Comparison of ENCODE assay signal across 8 cellular contexts in the genomic region with DNA sequence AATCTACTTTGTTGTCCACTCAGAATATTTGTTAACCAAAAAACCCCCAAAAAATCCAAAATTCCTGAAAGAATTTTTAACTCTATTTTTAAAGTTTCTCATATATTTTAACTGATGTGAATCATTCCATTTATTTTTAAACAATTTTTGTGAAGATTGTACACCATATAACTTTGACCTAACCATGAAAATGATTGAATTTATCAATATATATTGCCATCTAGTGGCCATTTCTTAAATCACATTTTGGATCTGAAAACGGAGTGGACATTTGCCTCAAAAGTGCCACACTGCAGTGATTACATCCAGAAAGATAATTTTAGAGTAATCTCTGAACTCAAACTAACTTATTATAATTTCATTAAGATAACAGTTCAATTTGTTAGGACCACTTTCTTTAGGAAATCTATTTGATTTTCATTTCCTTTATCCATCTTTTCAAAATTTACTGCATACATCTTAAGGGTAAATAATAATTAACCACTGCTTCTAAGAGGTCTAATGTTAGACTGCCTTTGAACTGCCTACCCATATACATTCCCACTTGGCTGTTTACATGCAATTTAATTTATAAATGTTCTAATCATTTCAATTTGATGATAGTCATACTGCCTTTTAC.
DNase-seq lines count a peak whose midpoint lies in the region; ATAC-seq, FAIRE-seq and TF ChIP-seq lines count a peak whose summit lies in the region.

No MANE protein-coding gene starts in this region.

- H3K4me3 ChIP-seq in heart right ventricle (no peak overlapping the region), dorsolateral prefrontal cortex (no peak overlapping the region), pancreas (no peak overlapping the region)

- WGBS in heart right ventricle, 2 donors = 3 to 5% methylated on average over 1 of the region's 1 CpG
- WGBS in pancreas, 2 donors = 0% methylated on average over 1 of the region's 1 CpG

- H3K27me3 ChIP-seq in heart right ventricle (no peaks in the 10 kb centered on the region), dorsolateral prefrontal cortex (peaks cover 0 to 7% (median 0%) of the 10 kb centered on the region in 45 donors), pancreas (no peaks in the 10 kb centered on the region)

- intact Hi-C loops in heart right ventricle (cut with DNase I) (loop anchor here in 1 of 10 donors (10.0 kb wide), 1 partner anchor 543 kb away; no protein-coding TSS in a partner anchor), left ventricle myocardium superior (cut with micrococcal nuclease) (no loop called here), dorsolateral prefrontal cortex (cut with DNase I) (loop anchor here in 1 of 2 donors (10.0 kb wide), 1 partner anchor 1097 kb away; no protein-coding TSS in a partner anchor), pancreas (cut with DNase I) (no loop called here)

- no peak for DNase-seq in heart right ventricle
- DNase-seq in left ventricle myocardium superior = no peak
- peak; percentile 40 for DNase-seq in NCI-H748 treated with DMSO at 0.1 percent for 48 hours (lab: John Stamatoyannopoulos, UW)
- DNase-seq in dorsolateral prefrontal cortex = no peak
- DNase-seq in pancreas = no peak
- DNase-seq in stimulated activated naive CD8-positive, alpha-beta T cell treated with anti-CD3 and anti-CD28 coated beads, Interleukin-15, Interleukin-2, amounts not matched to agents 100 U/mL and 50 U/mL, for 24 hours = no peak
- no peak for DNase-seq in caudate nucleus (lab: John Stamatoyannopoulos, UW)

- H3K9me3 ChIP-seq in heart right ventricle (no peaks in the 10 kb centered on the region), pancreas (no peaks in the 10 kb centered on the region)

- no peaks in the 10 kb centered on the region for H3K36me3 ChIP-seq in heart right ventricle
- no peaks in the 10 kb centered on the region for H3K36me3 ChIP-seq in pancreas

- H3K4me1 ChIP-seq in heart right ventricle (no peaks in the 10 kb centered on the region), pancreas (no peaks in the 10 kb centered on the region)

- TF ChIP-seq CTCF in heart right ventricle (IDR thresholded peaks at IDR 0.05) (peak; percentile 33 to 73 (median 62)), dorsolateral prefrontal cortex (IDR thresholded peaks at IDR 0.05 in 54 of 56, conservative IDR thresholded peaks at IDR 0.05 in 2 of 56; ENCODE audit: low read depth in 1 of 56, partially characterized antibody in 56 of 56) (peak; percentile 59 to 89 (median 76)), pancreas (IDR thresholded peaks at IDR 0.05) (peak; percentile 27 to 63 (median 50))

- H3K27ac ChIP-seq in heart right ventricle (no peak overlapping the region), dorsolateral prefrontal cortex (no peak overlapping the region), pancreas (no peak overlapping the region), caudate nucleus (ENCODE audit: low read depth, low read length) (no peak overlapping the region)

- FAIRE-seq in pancreas (lab: Jason Lieb, UNC) = peak; percentile 95

- ATAC-seq in heart right ventricle = no peak
- no peak for ATAC-seq in left ventricle myocardium superior
- peak; percentile 69 for ATAC-seq in HG03025 (IDR thresholded peaks at IDR 0.05; ENCODE audit: low FRiP score, unreplicated experiment)
- ATAC-seq in pancreas = peak; percentile 68 to 84 (median 79)
- ATAC-seq in stimulated activated naive CD8-positive, alpha-beta T cell treated with anti-CD3 and anti-CD28 coated beads, Interleukin-15, Interleukin-2, amounts not matched to agents 100 U/mL and 50 U/mL, for 24 hours = no peak

Comparison
In these comparisons a context has a peak if more than half of its experiments do, and no peak if none do; other contexts are left out.
1. ATAC-seq: peak in HG03025 (single experiment) and pancreas (4 of 4); none in heart right ventricle (0 of 8), left ventricle myocardium superior (single experiment) and stimulated activated naive CD8-positive, alpha-beta T cell treated with anti-CD3 and anti-CD28 coated beads, Interleukin-15, Interleukin-2, amounts not matched to agents 100 U/mL and 50 U/mL, for 24 hours (single experiment).
2. Peak in every context shown above with its lines, with median percentiles within 50 percentile points of each other: CTCF ChIP-seq.